Comparison of ENCODE assay signal across 19 cellular contexts in the genomic region with DNA sequence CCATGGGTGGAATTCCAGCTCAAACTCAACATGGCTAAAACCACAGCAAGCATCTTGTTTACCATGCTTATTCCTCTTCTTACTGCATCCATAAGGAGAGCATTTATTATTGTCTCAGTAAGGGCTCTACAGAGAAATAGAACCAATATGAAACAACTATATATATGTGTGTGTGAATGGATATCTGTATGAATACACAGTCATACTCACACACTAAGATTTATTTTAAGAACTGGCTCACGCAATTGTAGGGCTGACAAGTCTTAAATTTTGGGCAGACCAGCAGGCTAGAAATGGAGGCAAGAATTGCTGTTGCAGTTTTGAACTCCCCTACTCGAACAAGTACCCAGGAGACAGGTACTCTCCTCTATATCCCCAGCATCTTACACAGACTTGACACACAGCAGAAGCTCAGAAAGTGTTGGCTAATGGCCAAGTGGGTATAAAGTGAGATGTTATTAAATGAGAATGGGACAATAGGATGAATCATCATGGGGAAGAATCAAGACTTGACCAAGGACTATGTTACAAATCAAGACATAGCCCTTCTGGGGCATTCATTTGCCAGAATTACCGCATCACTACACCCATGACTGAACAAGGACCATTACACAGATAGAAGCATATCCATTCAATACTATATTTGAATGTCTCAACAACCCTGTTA.
"Had no signal": no experiment of that assay in that cellular context is flagged by ENCODE, and none has a peak within 500 bp of the region (broad histone marks: within the 10 kb centered on the region; RNA-seq: fewer than 3 reads in every experiment).

No MANE protein-coding gene starts in this region.

- H3K36me3 ChIP-seq: gastroesophageal sphincter, heart right ventricle, lower lobe of right lung, sigmoid colon, spleen, thoracic aorta, upper lobe of right lung had no signal

- DNase-seq: activated CD4-positive, alpha-beta T cell treated with anti-CD3 and anti-CD28 coated beads, Interleukin-2, amount 10 ng/mL, durations not matched to agents 24 days and 14 days; activated CD4-positive, CD25-positive, alpha-beta regulatory T cell; activated CD8-positive, alpha-beta memory T cell treated with anti-CD3 and anti-CD28 coated beads, Interleukin-2, amount 50 U/mL, for 4 hours; activated CD8-positive, alpha-beta T cell treated with anti-CD3 and anti-CD28 coated beads, Interleukin-2, amount 10 ng/mL, durations not matched to agents 7 days and 5 days; activated gamma-delta T cell treated with Interleukin-2 at 50 U/mL for 16 hours; activated T-cell treated with anti-CD3 and anti-CD28 coated beads, Interleukin-2, amount 50 U/mL, for 72 hours; amniotic stem cell; body of pancreas; effector CD4-positive, alpha-beta T cell; heart right ventricle; left cardiac atrium; lower lobe of right lung; sigmoid colon; spleen; T-helper 17 cell; upper lobe of right lung had no signal

- H3K27me3 ChIP-seq: body of pancreas, gastroesophageal sphincter, heart right ventricle, sigmoid colon, spleen, upper lobe of right lung had no signal

- H3K9me3 ChIP-seq: body of pancreas, gastroesophageal sphincter, heart right ventricle, lower lobe of right lung, sigmoid colon, spleen, thoracic aorta, upper lobe of right lung had no signal

- H3K4me3 ChIP-seq: body of pancreas, coronary artery, gastroesophageal sphincter, heart right ventricle, lower lobe of right lung, sigmoid colon, spleen, thoracic aorta, upper lobe of right lung had no signal

- H3K27ac ChIP-seq: body of pancreas, coronary artery, gastroesophageal sphincter, heart right ventricle, lower lobe of right lung, sigmoid colon, spleen, thoracic aorta, upper lobe of right lung had no signal

- ATAC-seq: activated CD8-positive, alpha-beta T cell treated with anti-CD3 and anti-CD28 coated beads, Interleukin-2, amount 10 ng/mL, durations not matched to agents 7 days and 5 days; activated T-cell treated with anti-CD3 and anti-CD28 coated beads, Interleukin-2, amount 50 U/mL, for 72 hours; body of pancreas; gastroesophageal sphincter; heart right ventricle; left cardiac atrium; lower lobe of right lung; T-helper 17 cell; upper lobe of right lung had no signal
